Comparison of ENCODE assay signal across 22 cellular contexts in the genomic region with DNA sequence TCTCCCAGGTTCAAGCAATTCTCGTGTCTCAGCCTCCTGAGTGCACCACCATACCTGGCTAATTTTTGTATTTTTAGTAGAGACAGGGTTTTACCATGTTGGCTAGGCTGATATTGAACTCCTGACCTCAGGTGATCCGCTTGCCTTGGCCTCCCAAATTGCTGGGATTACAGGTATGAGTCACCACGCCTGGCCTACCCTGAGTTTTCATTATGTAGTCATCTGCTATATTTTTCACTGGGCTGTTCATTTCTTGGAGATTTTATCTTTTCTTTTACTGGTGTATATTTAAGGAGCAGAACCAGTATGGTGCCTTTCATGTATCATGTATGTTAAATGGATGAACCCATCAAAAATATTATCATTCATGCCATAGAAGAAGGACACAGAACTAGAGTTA.
"Had no signal": no experiment of that assay in that cellular context is flagged by ENCODE, and none has a peak within 500 bp of the region (broad histone marks: within the 10 kb centered on the region; RNA-seq: fewer than 3 reads in every experiment).

No MANE protein-coding gene starts in this region.

- H3K36me3 ChIP-seq: esophagus muscularis mucosa, gastroesophageal sphincter, left ventricle myocardium inferior, ovary, suprapubic skin, thyroid gland, upper lobe of right lung, vagina had no signal

- H3K27me3 ChIP-seq: dorsolateral prefrontal cortex, esophagus muscularis mucosa, gastroesophageal sphincter, ovary, suprapubic skin, thyroid gland, upper lobe of right lung, vagina had no signal

- H3K27ac ChIP-seq: dorsolateral prefrontal cortex, esophagus muscularis mucosa, gastroesophageal sphincter, left ventricle myocardium inferior, ovary, suprapubic skin, thyroid gland, upper lobe of right lung, vagina had no signal

- H3K4me3 ChIP-seq: dorsolateral prefrontal cortex, esophagus muscularis mucosa, gastroesophageal sphincter, left ventricle myocardium inferior, lung, ovary, suprapubic skin, thyroid gland, upper lobe of right lung, vagina had no signal

- ATAC-seq: gastroesophageal sphincter; naive thymus-derived CD4-positive, alpha-beta T cell; right cardiac atrium; stimulated activated naive CD8-positive, alpha-beta T cell treated with anti-CD3 and anti-CD28 coated beads, Interleukin-15, Interleukin-2, amounts not matched to agents 100 U/mL and 50 U/mL, for 24 hours had no signal

- H3K9me3 ChIP-seq: esophagus muscularis mucosa, gastroesophageal sphincter, left ventricle myocardium inferior, ovary, suprapubic skin, thyroid gland, upper lobe of right lung, vagina had no signal

- DNase-seq: cortex of kidney; dorsolateral prefrontal cortex; effector CD8-positive, alpha-beta T cell; glutamatergic neuron; islet precursor cell; left cardiac atrium; left ventricle myocardium inferior; mesendoderm; naive thymus-derived CD4-positive, alpha-beta T cell; nephron progenitor cell; ovary; right cardiac atrium; stimulated activated CD4-positive, alpha-beta T cell treated with anti-CD3 and anti-CD28 coated beads, Interleukin-4, amount 100 ng/mL, for 1 hour; stimulated activated CD8-positive, alpha-beta memory T cell treated with anti-CD3 and anti-CD28 coated beads, Interleukin-4, amount 100 ng/mL, for 48 hours; stimulated activated naive CD8-positive, alpha-beta T cell treated with anti-CD3 and anti-CD28 coated beads, Interleukin-15, Interleukin-2, amounts not matched to agents 100 U/mL and 50 U/mL, for 24 hours; thyroid gland; upper lobe of right lung had no signal

- H3K4me1 ChIP-seq: gastroesophageal sphincter, thyroid gland, upper lobe of right lung had no signal
